ENCODE assay signal across 29 cellular contexts in genomic region chr12:120136093-120136770, GRCh38. TPM values are rescaled to one million over a fixed set of nuclear protein-coding genes. Genes with fewer than 3 reads are reported as not detected.
A peak's percentile ranks its signal among the peaks of the same experiment; 100 is the strongest.
DNase-seq lines count a peak whose midpoint lies in the region; ATAC-seq and TF ChIP-seq lines count a peak whose summit lies in the region.
"Had no signal": no experiment of that assay in that cellular context is flagged by ENCODE, and none has a peak within 500 bp of the region (broad histone marks: within the 10 kb centered on the region; RNA-seq: fewer than 3 reads in every experiment).

No MANE protein-coding gene starts in this region.

- H3K9me3 Mint-ChIP-seq in GM23338, result no peaks in the 10 kb centered on the region
- no peaks in the 10 kb centered on the region for H3K9me3 Mint-ChIP-seq in stimulated activated naive B cell treated with anti-CD40 and anti-IgM and Interleukin-4, amounts not matched to agents 10 μg/mL and 1 μg/mL and 100 μg/mL, for 72 hours
- no peaks in the 10 kb centered on the region for H3K9me3 Mint-ChIP-seq in effector memory CD8-positive, alpha-beta T cell
- H3K9me3 Mint-ChIP-seq: CD8-positive, alpha-beta T cell had no signal

- no peaks in the 10 kb centered on the region for H3K9me3 ChIP-seq in left ventricle myocardium inferior (replicated peaks)
- H3K9me3 ChIP-seq in WERI-Rb-1 (ENCODE audit: severe bottlenecking), result no peaks in the 10 kb centered on the region
- H3K9me3 ChIP-seq: A549, SK-N-SH had no signal

- H3K4me3 ChIP-seq in left ventricle myocardium inferior (no peak overlapping the region), GM23338 (no peak overlapping the region), WERI-Rb-1 (ENCODE audit: low read depth, low read length) (no peak overlapping the region)
- H3K4me3 ChIP-seq: A549 had no signal

- H3K79me2 ChIP-seq in GM23338 (replicated peaks; ENCODE audit: insufficient read depth), result no peaks in the 10 kb centered on the region

- H3F3A ChIP-seq in GM23338 (replicated peaks; ENCODE audit: low read depth), result 0 out of 2 replicates have a peak, but pooled peaks cover 5% of the 10 kb centered on the region

- H3K4me2 ChIP-seq in GM23338, result no peak overlapping the region
- H3K4me2 ChIP-seq: A549, SK-N-SH had no signal

- H3K36me3 ChIP-seq in left ventricle myocardium inferior (peaks cover 100% of the 10 kb centered on the region), GM23338 (ENCODE audit: insufficient read depth) (peaks cover 81% of the 10 kb centered on the region), WERI-Rb-1 (peaks cover 94% of the 10 kb centered on the region)

- no peaks in the 10 kb centered on the region for H3K27me3 ChIP-seq in left ventricle myocardium inferior (ENCODE audit: low read depth)
- H3K27me3 ChIP-seq in GM23338 (ENCODE audit: insufficient read depth), result no peaks in the 10 kb centered on the region
- no peaks in the 10 kb centered on the region for H3K27me3 ChIP-seq in WERI-Rb-1 (ENCODE audit: insufficient read depth, low read depth, severe bottlenecking)

- intact Hi-C loops in left ventricle myocardium inferior (cut with micrococcal nuclease) (no loop called here), Right ventricle myocardium superior (cut with DNase I) (no loop called here)

- H3K4me1 ChIP-seq in left ventricle myocardium inferior, result peaks cover 29% of the 10 kb centered on the region
- no peaks in the 10 kb centered on the region for H3K4me1 ChIP-seq in GM23338 (ENCODE audit: insufficient read depth)
- H3K4me1 ChIP-seq: A549 had no signal

- no peaks in the 10 kb centered on the region for H3K9me2 ChIP-seq in GM23338 (ENCODE audit: insufficient read depth)
- H3K9me2 ChIP-seq: SK-N-SH had no signal

- ATAC-seq in Right ventricle myocardium superior (ENCODE audit: poor library complexity) (no peak), GM23338 (no peak)
- no peak for ATAC-seq in stimulated activated naive B cell treated with anti-CD40 and anti-IgM and Interleukin-4, amounts not matched to agents 10 μg/mL and 1 μg/mL and 100 μg/mL, for 72 hours (replicated peaks)
- ATAC-seq in effector memory CD8-positive, alpha-beta T cell (replicated peaks), result no peak
- ATAC-seq: A549; CD8-positive, alpha-beta T cell; HepG2; Panc1 had no signal

- H3K36me3 Mint-ChIP-seq in GM23338 (ENCODE audit: low read depth), result peaks cover 99% of the 10 kb centered on the region
- peaks cover 36 to 79% of the 10 kb centered on the region in 2 donors for H3K36me3 Mint-ChIP-seq in stimulated activated naive B cell treated with anti-CD40 and anti-IgM and Interleukin-4, amounts not matched to agents 10 μg/mL and 1 μg/mL and 100 μg/mL, for 72 hours
- peaks cover 69% of the 10 kb centered on the region for H3K36me3 Mint-ChIP-seq in effector memory CD8-positive, alpha-beta T cell (ENCODE audit: insufficient read depth)

- no peak overlapping the region for H2AFZ ChIP-seq in GM23338

- TF ChIP-seq CTCF in left ventricle myocardium inferior (IDR thresholded peaks at IDR 0.05; ENCODE audit: borderline replicate concordance) (no peak), GM23338 (conservative IDR thresholded peaks at IDR 0.05; ENCODE audit: low read depth in 2 of 2) (no peak), WERI-Rb-1 (IDR thresholded peaks at IDR 0.05; ENCODE audit: low read depth, low read length) (no peak)

- no peak overlapping the region for H3K4me3 Mint-ChIP-seq in GM23338
- no peak overlapping the region for H3K4me3 Mint-ChIP-seq in stimulated activated naive B cell treated with anti-CD40 and anti-IgM and Interleukin-4, amounts not matched to agents 10 μg/mL and 1 μg/mL and 100 μg/mL, for 72 hours
- no peak overlapping the region for H3K4me3 Mint-ChIP-seq in effector memory CD8-positive, alpha-beta T cell
- H3K4me3 Mint-ChIP-seq: CD8-positive, alpha-beta T cell had no signal

- no peak overlapping the region for H3K27ac Mint-ChIP-seq in GM23338
- H3K27ac Mint-ChIP-seq in stimulated activated naive B cell treated with anti-CD40 and anti-IgM and Interleukin-4, amounts not matched to agents 10 μg/mL and 1 μg/mL and 100 μg/mL, for 72 hours, result peak overlapping the region; percentile 25
- H3K27ac Mint-ChIP-seq in effector memory CD8-positive, alpha-beta T cell, result no peak overlapping the region
- H3K27ac Mint-ChIP-seq: CD8-positive, alpha-beta T cell had no signal

- DNase-seq in left ventricle myocardium inferior, result no peak
- no peak for DNase-seq in Right ventricle myocardium superior
- DNase-seq in GM23338 (ENCODE audit: low spot score), result no peak
- DNase-seq in WERI-Rb-1, result peak; percentile 88
- DNase-seq in stimulated activated naive B cell treated with anti-CD40 and anti-IgM and Interleukin-4, amounts not matched to agents 10 μg/mL and 1 μg/mL and 100 μg/mL, for 72 hours, result no peak
- DNase-seq in effector memory CD8-positive, alpha-beta T cell, result no peak
- DNase-seq in NCI-H1048 (lab: John Stamatoyannopoulos, UW), result no peak
- DNase-seq in NCI-H2196 treated with DMSO at 0.1 percent for 48 hours (lab: John Stamatoyannopoulos, UW; ENCODE audit: unreplicated experiment), result no peak
- DNase-seq: AML-193; C1 segment of cervical spinal cord; CD8-positive, alpha-beta T cell; DMS 273 treated with DMSO at 0.1 percent for 48 hours; DMS79; EL; GF-D8; Kasumi-1; MV-4-11; NCI-H1105 treated with DMSO at 0.1 percent for 48 hours; NCI-H146; NCI-H1930; NCI-H446 treated with DMSO at 0.1 percent for 48 hours; NCI-H526 treated with DMSO at 0.1 percent for 48 hours; SHP77 treated with DMSO at 0.1 percent for 48 hours; SK-N-SH; SW 1271 had no signal

- H4K20me1 ChIP-seq in GM23338 (replicated peaks; ENCODE audit: insufficient read depth), result peaks cover 4% of the 10 kb centered on the region

- H3K27me3 Mint-ChIP-seq in GM23338 (ENCODE audit: insufficient read depth, low read depth, poor library complexity), result peaks cover 9% of the 10 kb centered on the region
- H3K27me3 Mint-ChIP-seq in stimulated activated naive B cell treated with anti-CD40 and anti-IgM and Interleukin-4, amounts not matched to agents 10 μg/mL and 1 μg/mL and 100 μg/mL, for 72 hours, result no peaks in the 10 kb centered on the region
- H3K27me3 Mint-ChIP-seq in effector memory CD8-positive, alpha-beta T cell, result no peaks in the 10 kb centered on the region

- H3K4me1 Mint-ChIP-seq in GM23338, result no peaks in the 10 kb centered on the region
- peaks cover 17 to 31% of the 10 kb centered on the region in 2 donors for H3K4me1 Mint-ChIP-seq in stimulated activated naive B cell treated with anti-CD40 and anti-IgM and Interleukin-4, amounts not matched to agents 10 μg/mL and 1 μg/mL and 100 μg/mL, for 72 hours
- peaks cover 0 to 2% of the 10 kb centered on the region in 2 donors for H3K4me1 Mint-ChIP-seq in effector memory CD8-positive, alpha-beta T cell (ENCODE audit: low read depth in 2 of 2)

- peak overlapping the region; percentile 20 for H3K27ac ChIP-seq in left ventricle myocardium inferior (replicated peaks)
- H3K27ac ChIP-seq in GM23338 (ENCODE audit: low read depth), result 0 out of 2 replicates have a peak overlapping the region, but pooled peaks have one; percentile 19
- H3K27ac ChIP-seq in WERI-Rb-1, result peak overlapping the region; percentile 68
- H3K27ac ChIP-seq: A549, RWPE1 had no signal

TF ChIP-seq in GM23338, 12 proteins besides CTCF, POLR2A, EP300 and RAD21:
- TF ChIP-seq, protein P1, sequence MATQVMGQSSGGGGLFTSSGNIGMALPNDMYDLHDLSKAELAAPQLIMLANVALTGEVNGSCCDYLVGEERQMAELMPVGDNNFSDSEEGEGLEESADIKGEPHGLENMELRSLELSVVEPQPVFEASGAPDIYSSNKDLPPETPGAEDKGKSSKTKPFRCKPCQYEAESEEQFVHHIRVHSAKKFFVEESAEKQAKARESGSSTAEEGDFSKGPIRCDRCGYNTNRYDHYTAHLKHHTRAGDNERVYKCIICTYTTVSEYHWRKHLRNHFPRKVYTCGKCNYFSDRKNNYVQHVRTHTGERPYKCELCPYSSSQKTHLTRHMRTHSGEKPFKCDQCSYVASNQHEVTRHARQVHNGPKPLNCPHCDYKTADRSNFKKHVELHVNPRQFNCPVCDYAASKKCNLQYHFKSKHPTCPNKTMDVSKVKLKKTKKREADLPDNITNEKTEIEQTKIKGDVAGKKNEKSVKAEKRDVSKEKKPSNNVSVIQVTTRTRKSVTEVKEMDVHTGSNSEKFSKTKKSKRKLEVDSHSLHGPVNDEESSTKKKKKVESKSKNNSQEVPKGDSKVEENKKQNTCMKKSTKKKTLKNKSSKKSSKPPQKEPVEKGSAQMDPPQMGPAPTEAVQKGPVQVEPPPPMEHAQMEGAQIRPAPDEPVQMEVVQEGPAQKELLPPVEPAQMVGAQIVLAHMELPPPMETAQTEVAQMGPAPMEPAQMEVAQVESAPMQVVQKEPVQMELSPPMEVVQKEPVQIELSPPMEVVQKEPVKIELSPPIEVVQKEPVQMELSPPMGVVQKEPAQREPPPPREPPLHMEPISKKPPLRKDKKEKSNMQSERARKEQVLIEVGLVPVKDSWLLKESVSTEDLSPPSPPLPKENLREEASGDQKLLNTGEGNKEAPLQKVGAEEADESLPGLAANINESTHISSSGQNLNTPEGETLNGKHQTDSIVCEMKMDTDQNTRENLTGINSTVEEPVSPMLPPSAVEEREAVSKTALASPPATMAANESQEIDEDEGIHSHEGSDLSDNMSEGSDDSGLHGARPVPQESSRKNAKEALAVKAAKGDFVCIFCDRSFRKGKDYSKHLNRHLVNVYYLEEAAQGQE (IDR thresholded peaks at IDR 0.05; ENCODE audit: unreplicated experiment), result no peak
- TF ChIP-seq ZNF114 (CRISPR knock-in tag; IDR thresholded peaks at IDR 0.05), result no peak

RNA-seq across cellular contexts. Expression of gene RAB35, which starts 19.7 kb away (rescaled TPM):
- 21.9 TPM for total RNA-seq in left ventricle myocardium inferior
- 23.6 TPM for total RNA-seq in Right ventricle myocardium superior
- total RNA-seq in GM23338 (2014; rRNA removed; shearing (Covaris generic)), result 15.9 and 16.9 TPM in 2 replicates
- polyA plus RNA-seq in GM23338 (2016; fragmentation: Nextera tagmentation; extraction: Ambion mirVana), result 9.9 and 12.6 TPM in 2 replicates

RNA-seq across cellular contexts. Expression of gene GCN1, which starts 58.3 kb away (rescaled TPM):
- total RNA-seq in left ventricle myocardium inferior, result 36.0 TPM
- total RNA-seq in Right ventricle myocardium superior, result 30.5 TPM
- total RNA-seq in GM23338 (2014; rRNA removed; shearing (Covaris generic)), result 141 and 177 TPM in 2 replicates
- 18.0 and 18.2 TPM in 2 replicates for polyA plus RNA-seq in GM23338 (2016; fragmentation: Nextera tagmentation; extraction: Ambion mirVana)
